22 cellular contexts compared by ENCODE assay signal in the genomic region with DNA sequence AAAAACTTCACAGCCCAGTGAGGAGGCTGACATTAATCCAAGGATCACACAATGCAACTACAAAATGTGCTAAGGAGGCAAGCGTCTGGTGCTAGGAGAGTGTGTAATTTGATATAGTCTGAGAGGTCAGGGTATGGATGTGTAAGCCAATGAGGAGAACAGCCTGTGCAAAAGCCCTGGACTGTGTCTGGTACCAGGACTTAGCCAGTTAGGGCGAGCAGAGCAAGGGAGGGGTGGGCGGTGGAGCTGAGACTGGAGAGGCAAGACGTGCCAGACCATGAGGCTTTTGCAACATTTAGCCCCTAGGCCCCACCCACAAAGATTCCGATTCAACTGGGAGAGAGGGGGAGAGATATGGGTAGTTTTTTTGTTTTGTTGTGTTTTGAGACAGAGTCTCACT. TPM values are rescaled to one million over a fixed set of nuclear protein-coding genes. Genes with fewer than 3 reads are reported as not detected.
DNase-seq lines count a peak whose midpoint lies in the region; TF ChIP-seq lines count a peak whose summit lies in the region.
"Had no signal": no experiment of that assay in that cellular context is flagged by ENCODE, and none has a peak within 500 bp of the region (broad histone marks: within the 10 kb centered on the region; RNA-seq: fewer than 3 reads in every experiment).

No MANE protein-coding gene starts in this region.

- no peak overlapping the region for H3K9ac ChIP-seq in mesendoderm (ENCODE audit: low read length)

- H3K9me3 Mint-ChIP-seq in nephron progenitor cell = peaks cover 10% of the 10 kb centered on the region
- H3K9me3 Mint-ChIP-seq: activated CD4-positive, alpha-beta memory T cell treated with anti-CD3 and anti-CD28 coated beads, Interleukin-2, amount 10 ng/mL, durations not matched to agents 7 days and 5 days; activated naive CD8-positive, alpha-beta T cell treated with anti-CD3 and anti-CD28 coated beads for 36 hours had no signal

- no peak overlapping the region for H3K4me2 ChIP-seq in mesendoderm (ENCODE audit: low read length)

- DNase-seq in NCI-H82 treated with DMSO at 0.1 percent for 48 hours (lab: John Stamatoyannopoulos, UW; ENCODE audit: unreplicated experiment) (peak; percentile 72), fibroblast of the aortic adventitia (ENCODE audit: low read depth) (peak; percentile 17), nephron progenitor cell (peak; percentile 24), inferior parietal cortex (ENCODE audit: extremely low spot score) (no peak), mesendoderm (no peak), NCI-H2107 treated with DMSO at 0.1 percent for 48 hours (lab: John Stamatoyannopoulos, UW; ENCODE audit: unreplicated experiment) (no peak)
- DNase-seq: activated CD4-positive, alpha-beta memory T cell treated with anti-CD3 and anti-CD28 coated beads, Interleukin-2, amount 10 ng/mL, durations not matched to agents 7 days and 5 days; activated CD4-positive, alpha-beta T cell treated with anti-CD3 and anti-CD28 coated beads for 1 hour; activated naive CD8-positive, alpha-beta T cell treated with anti-CD3 and anti-CD28 coated beads for 36 hours; Caco-2; central memory CD4-positive, alpha-beta T cell; dermis blood vessel endothelial cell; DMS79 treated with DMSO at 0.1 percent for 48 hours; kidney glomerular epithelial cell; MG63; NCI-H2029 treated with DMSO at 0.1 percent for 48 hours; NCI-H446 treated with DMSO at 0.1 percent for 48 hours; stimulated activated naive CD4-positive, alpha-beta T cell treated with Interleukin-2 at 50 U/mL for 16 hours; T-helper 2 cell had no signal

- no peak overlapping the region for H3K56ac ChIP-seq in mesendoderm (ENCODE audit: low read length)

- peaks cover 4% of the 10 kb centered on the region for H3K27me3 Mint-ChIP-seq in nephron progenitor cell (ENCODE audit: low read depth, poor library complexity)

- H3K36me3 Mint-ChIP-seq in nephron progenitor cell (ENCODE audit: low read depth) = peaks cover 5% of the 10 kb centered on the region

- WGBS in mesendoderm (ENCODE audit: extremely low coverage, insufficient coverage, low lambda C conversion rate) = no CpG with 5 or more reads among the region's 5 CpGs

- no peak overlapping the region for H3K27ac Mint-ChIP-seq in nephron progenitor cell
- H3K27ac Mint-ChIP-seq: activated CD4-positive, alpha-beta memory T cell treated with anti-CD3 and anti-CD28 coated beads, Interleukin-2, amount 10 ng/mL, durations not matched to agents 7 days and 5 days; activated naive CD8-positive, alpha-beta T cell treated with anti-CD3 and anti-CD28 coated beads for 36 hours had no signal

- no peaks in the 10 kb centered on the region for H3K27me3 ChIP-seq in mesendoderm (ENCODE audit: insufficient read depth, low read length, poor library complexity)
- H3K27me3 ChIP-seq: MG63 had no signal

- no peaks in the 10 kb centered on the region for H3K9me3 ChIP-seq in HEK293 (ENCODE audit: control insufficient read depth, insufficient read depth, low read depth, low read length)
- H3K9me3 ChIP-seq: Caco-2, MG63, prostate gland had no signal

- H2AK5ac ChIP-seq in mesendoderm (ENCODE audit: low read length) = no peak overlapping the region

- H3K79me1 ChIP-seq in mesendoderm (ENCODE audit: low read length) = no peaks in the 10 kb centered on the region

- TF ChIP-seq CTCF in HEK293 (tag by site-specific recombination; IDR thresholded peaks at IDR 0.05) = no peak
- TF ChIP-seq CTCF in fibroblast of the aortic adventitia (IDR thresholded peaks at IDR 0.05; ENCODE audit: insufficient read depth, low read length) = no peak
- no peak for TF ChIP-seq CTCF in nephron progenitor cell (IDR thresholded peaks at IDR 0.05)

- no peak overlapping the region for H2BK5ac ChIP-seq in mesendoderm (ENCODE audit: low read length)

- no peak overlapping the region for H3K27ac ChIP-seq in HEK293 (ENCODE audit: extremely low read depth, low read depth, low read length)
- H3K27ac ChIP-seq in mesendoderm (ENCODE audit: low read depth, low read length) = no peak overlapping the region
- H3K27ac ChIP-seq: C4-2B, prostate gland had no signal

- H2BK15ac ChIP-seq in mesendoderm (replicated peaks; ENCODE audit: low read depth) = no peak overlapping the region

- no peak overlapping the region for H3K4me3 Mint-ChIP-seq in nephron progenitor cell
- H3K4me3 Mint-ChIP-seq: activated CD4-positive, alpha-beta memory T cell treated with anti-CD3 and anti-CD28 coated beads, Interleukin-2, amount 10 ng/mL, durations not matched to agents 7 days and 5 days; activated naive CD8-positive, alpha-beta T cell treated with anti-CD3 and anti-CD28 coated beads for 36 hours had no signal

- H4K8ac ChIP-seq in mesendoderm (ENCODE audit: low read depth, low read length) = no peak overlapping the region

- H3K23ac ChIP-seq in mesendoderm (ENCODE audit: low read length) = no peak overlapping the region

- no peak overlapping the region for H2BK120ac ChIP-seq in mesendoderm (ENCODE audit: low read depth, low read length)

- H3K36me3 ChIP-seq in HEK293 (ENCODE audit: control insufficient read depth in 2 of 2, insufficient read depth in 1 of 2, low read length in 2 of 2) (no peaks in the 10 kb centered on the region), mesendoderm (ENCODE audit: control insufficient read depth, insufficient read depth, low read length) (no peaks in the 10 kb centered on the region)
- H3K36me3 ChIP-seq: MG63, prostate gland had no signal

- POLR2A ChIA-PET in HEK293 (lab: Yijun Ruan, JAX) = no interaction called here

- CTCF ChIA-PET in HEK293 (lab: Yijun Ruan, JAX) = interaction anchor here (1.0 kb wide), 1 partner anchor 36 kb away, joined by 5 read pairs; no protein-coding TSS in a partner anchor

- H3K4me1 ChIP-seq in HEK293 (ENCODE audit: control insufficient read depth, insufficient read depth, low read length) (no peaks in the 10 kb centered on the region), mesendoderm (ENCODE audit: control insufficient read depth, low read depth, low read length) (no peaks in the 10 kb centered on the region)
- H3K4me1 ChIP-seq: prostate gland had no signal

- no peak overlapping the region for H3K18ac ChIP-seq in mesendoderm (ENCODE audit: low read length)

- H3K79me2 ChIP-seq in mesendoderm (ENCODE audit: control insufficient read depth, insufficient read depth, low read length) = no peaks in the 10 kb centered on the region

- peaks cover 18% of the 10 kb centered on the region for H3K4me1 Mint-ChIP-seq in nephron progenitor cell
- H3K4me1 Mint-ChIP-seq: activated CD4-positive, alpha-beta memory T cell treated with anti-CD3 and anti-CD28 coated beads, Interleukin-2, amount 10 ng/mL, durations not matched to agents 7 days and 5 days; activated naive CD8-positive, alpha-beta T cell treated with anti-CD3 and anti-CD28 coated beads for 36 hours had no signal

- no peak overlapping the region for H3K4ac ChIP-seq in mesendoderm (ENCODE audit: low read depth, low read length)

- H3K4me3 ChIP-seq in HEK293 (ENCODE audit: low read depth, low read length) (no peak overlapping the region), fibroblast of the aortic adventitia (ENCODE audit: low read depth, low read length) (no peak overlapping the region), mesendoderm (ENCODE audit: low read length) (no peak overlapping the region)
- H3K4me3 ChIP-seq: MG63, prostate gland had no signal

- no peak overlapping the region for H4K5ac ChIP-seq in mesendoderm (ENCODE audit: low read length)

TF ChIP-seq in HEK293, 187 proteins besides CTCF, POLR2A, EP300 and RAD21:
- TF ChIP-seq ZNF626 (tag by site-specific recombination; IDR thresholded peaks at IDR 0.05) = no peak
- TF ChIP-seq ZNF623 (tag by site-specific recombination; IDR thresholded peaks at IDR 0.05) = peak; percentile 57
- TF ChIP-seq TRIM28 (IDR thresholded peaks at IDR 0.05; ENCODE audit: borderline replicate concordance, low read length) = 0 out of 2 replicates have a peak, but pooled peaks have one; percentile 12
- TF ChIP-seq ZNF660 (tag by site-specific recombination; IDR thresholded peaks at IDR 0.05) = no peak
- TF ChIP-seq ZNF341 (tag by site-specific recombination; IDR thresholded peaks at IDR 0.05; ENCODE audit: low read depth) = peak; percentile 80

RNA-seq across cellular contexts. Expression of a gene that starts 33.5 kb away (rescaled TPM):
- total RNA-seq in fibroblast of the aortic adventitia (ENCODE audit: low replicate concordance) = 11.9 and 20.6 TPM in 2 replicates
- 14.8 TPM for polyA plus RNA-seq in mesendoderm (2013, experiment 1 of 2)
- polyA plus RNA-seq in mesendoderm (2013, experiment 2 of 2) = 14.5 TPM

Comparison
In these comparisons a context has a peak if more than half of its experiments do, and no peak if none do; other contexts are left out.
1. DNase-seq: peak in NCI-H82 treated with DMSO at 0.1 percent for 48 hours (single experiment), fibroblast of the aortic adventitia (single experiment) and nephron progenitor cell (single experiment); none in inferior parietal cortex (single experiment), mesendoderm (single experiment) and NCI-H2107 treated with DMSO at 0.1 percent for 48 hours (single experiment).